4 cellular contexts compared by ENCODE assay signal in the genomic region with DNA sequence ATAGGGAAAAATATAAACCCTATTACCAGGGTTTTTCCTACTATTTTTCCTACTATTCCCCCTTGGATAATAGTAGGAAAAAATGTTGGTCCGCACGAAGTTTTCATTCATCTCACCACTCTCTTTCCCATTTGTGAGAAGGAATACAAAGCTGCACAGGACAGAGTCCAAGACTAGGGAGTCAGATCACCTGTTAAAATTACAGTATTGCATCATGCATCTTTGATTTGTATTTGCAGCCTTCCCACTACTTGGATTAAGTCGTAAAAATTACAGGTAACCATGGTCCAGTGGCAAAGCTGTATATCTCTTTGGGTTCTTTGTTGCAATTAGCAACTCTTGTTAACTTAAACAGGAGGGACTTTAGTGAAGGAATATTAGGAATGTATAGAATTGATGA.
"Had no signal": no experiment of that assay in that cellular context is flagged by ENCODE, and none has a peak within 500 bp of the region (broad histone marks: within the 10 kb centered on the region; RNA-seq: fewer than 3 reads in every experiment).

No MANE protein-coding gene starts in this region.

- H3K4me3 ChIP-seq: GM23338 had no signal

- ATAC-seq: GM23338 had no signal

- DNase-seq: H9, HCEC 1CT, KBM-7 had no signal
